ENCODE assay signal across 8 cellular contexts in the genomic region with DNA sequence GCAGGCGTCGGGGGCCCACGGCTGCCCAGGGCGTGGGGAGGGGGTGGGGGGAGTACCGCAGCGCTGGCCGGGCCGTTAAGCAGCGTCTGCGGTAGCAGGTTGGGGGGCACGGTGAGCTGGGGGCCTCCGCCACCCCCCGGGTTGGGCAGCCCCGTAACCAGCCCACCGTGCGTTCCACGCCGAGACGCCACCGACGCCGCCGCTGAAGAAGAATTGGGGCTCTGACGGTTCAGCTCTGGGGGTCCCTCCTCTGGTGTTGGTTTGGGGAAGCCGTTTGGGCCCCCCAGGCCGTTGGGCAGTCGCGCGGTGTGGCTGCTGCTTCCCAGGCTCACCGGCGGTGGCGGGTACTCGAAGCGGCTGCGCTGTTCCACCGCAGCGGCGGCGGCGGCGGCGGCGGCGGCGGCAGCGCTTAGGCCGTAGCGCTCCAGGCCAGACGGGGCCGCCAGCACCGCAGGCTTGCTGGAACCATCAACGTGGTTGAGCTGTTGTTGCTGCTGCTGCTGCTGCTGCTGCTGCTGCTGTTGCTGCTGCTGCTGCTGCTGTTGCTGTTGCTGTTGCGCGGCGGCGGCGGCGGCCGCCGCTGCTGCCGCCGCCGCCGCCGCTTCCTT. TPM values are rescaled to one million over a fixed set of nuclear protein-coding genes. Genes with fewer than 3 reads are reported as not detected.
DNase-seq lines count a peak whose midpoint lies in the region; ATAC-seq and TF ChIP-seq lines count a peak whose summit lies in the region.

No MANE protein-coding gene starts in this region.

- ATAC-seq in upper lobe of left lung (ENCODE audit: low FRiP score in 2 of 2) (peak in 1 of 2 donors; percentile 51), GM18517 (IDR thresholded peaks at IDR 0.05; ENCODE audit: unreplicated experiment) (no peak)

- peak overlapping the region; percentile 93 for H3K4me3 ChIP-seq in BE2C (ENCODE audit: low read depth, low read length)
- H3K4me3 ChIP-seq in Loucy (ENCODE audit: low read length, poor library complexity, severe bottlenecking): peak overlapping the region; percentile 86
- H3K4me3 ChIP-seq in endodermal cell (ENCODE audit: low read length): peak overlapping the region; percentile 87
- H3K4me3 ChIP-seq in mucosa of stomach (ENCODE audit: low read length): no peak overlapping the region
- peak overlapping the region; percentile 77 to 92 (median 82) for H3K4me3 ChIP-seq in upper lobe of left lung

- H3K9me2 ChIP-seq in Loucy (replicated peaks; ENCODE audit: low read depth, low read length): no peaks in the 10 kb centered on the region

- H3K36me3 ChIP-seq in BE2C: peaks cover 34% of the 10 kb centered on the region
- no peaks in the 10 kb centered on the region for H3K36me3 ChIP-seq in Loucy (ENCODE audit: insufficient read depth, low read length)
- no peaks in the 10 kb centered on the region for H3K36me3 ChIP-seq in endodermal cell (ENCODE audit: control insufficient read depth, insufficient read depth, low read length)
- peaks cover 5% of the 10 kb centered on the region for H3K36me3 ChIP-seq in mucosa of stomach (ENCODE audit: control insufficient read depth, insufficient read depth, low read length)
- peaks cover 0 to 21% (median 11%) of the 10 kb centered on the region in 4 donors for H3K36me3 ChIP-seq in upper lobe of left lung

- TF ChIP-seq CTCF in BE2C (IDR thresholded peaks at IDR 0.05; ENCODE audit: low read depth, low read length) (no peak), Loucy (conservative IDR thresholded peaks at IDR 0.05; ENCODE audit: low read length) (no peak), endodermal cell (conservative IDR thresholded peaks at IDR 0.05) (no peak), upper lobe of left lung (IDR thresholded peaks at IDR 0.05) (peak in 3 of 6 experiments; percentile 26 to 61 (median 56))

- peaks cover 33% of the 10 kb centered on the region for H4K20me1 ChIP-seq in Loucy (ENCODE audit: insufficient read depth, low read length, poor library complexity, severe bottlenecking)

- H3K9me3 ChIP-seq in BE2C (no peaks in the 10 kb centered on the region), Loucy (ENCODE audit: insufficient read depth, low read depth, low read length) (no peaks in the 10 kb centered on the region), endodermal cell (ENCODE audit: control insufficient read depth, low read length) (no peaks in the 10 kb centered on the region), mucosa of stomach (ENCODE audit: control insufficient read depth, low read length) (no peaks in the 10 kb centered on the region), upper lobe of left lung (no peaks in the 10 kb centered on the region)

- TF ChIP-seq POLR2A in upper lobe of left lung (IDR thresholded peaks at IDR 0.05): no peak

- peak overlapping the region; percentile 67 for H3K4me2 ChIP-seq in Loucy (ENCODE audit: low read depth, low read length, poor library complexity, severe bottlenecking)

- H2AFZ ChIP-seq in Loucy (ENCODE audit: low read length): no peak overlapping the region

- peaks cover 20% of the 10 kb centered on the region for H3F3A ChIP-seq in Loucy (ENCODE audit: low read depth)

- H3K4me1 ChIP-seq in BE2C: peaks cover 22% of the 10 kb centered on the region
- peaks cover 59% of the 10 kb centered on the region for H3K4me1 ChIP-seq in Loucy (ENCODE audit: insufficient read depth, low read length, poor library complexity, severe bottlenecking)
- H3K4me1 ChIP-seq in endodermal cell (ENCODE audit: control insufficient read depth, insufficient read depth, low read length): peaks cover 9% of the 10 kb centered on the region
- peaks cover 57% of the 10 kb centered on the region for H3K4me1 ChIP-seq in mucosa of stomach (ENCODE audit: control insufficient read depth, insufficient read depth, low read length)
- H3K4me1 ChIP-seq in upper lobe of left lung: peaks cover 65 to 80% (median 71%) of the 10 kb centered on the region in 4 donors

- no peaks in the 10 kb centered on the region for H3K27me3 ChIP-seq in BE2C
- H3K27me3 ChIP-seq in Loucy (ENCODE audit: insufficient read depth, low read length, poor library complexity, severe bottlenecking): no peaks in the 10 kb centered on the region
- H3K27me3 ChIP-seq in endodermal cell (ENCODE audit: control insufficient read depth, insufficient read depth, low read length, poor library complexity, severe bottlenecking): peaks cover 8% of the 10 kb centered on the region
- H3K27me3 ChIP-seq in mucosa of stomach (ENCODE audit: control insufficient read depth, insufficient read depth, low read length): no peaks in the 10 kb centered on the region
- H3K27me3 ChIP-seq in upper lobe of left lung: no peaks in the 10 kb centered on the region

- whole genome bisulfite sequencing in endodermal cell (ENCODE audit: insufficient coverage in 1 of 2, insufficient read length in 1 of 2), 2 experiments: 2 to 5% methylated on average over 16 to 65 of the region's 65 CpGs
- WGBS in upper lobe of left lung, 2 donors: 0 to 14% methylated on average over 17 to 18 of the region's 65 CpGs

- DNase-seq in BE2C: peak; percentile 68
- peak; percentile 50 for DNase-seq in GM19240 (ENCODE audit: insufficient read length, low spot score)
- DNase-seq in activated CD4-positive, alpha-beta T cell treated with anti-CD3 and anti-CD28 coated beads, Interleukin-2, amount 50 U/mL, for 48 hours: peak; percentile 41 to 47
- DNase-seq in endodermal cell: peak; percentile 74
- DNase-seq in upper lobe of left lung: peak in 1 of 2 donors; percentile 93

- peaks cover 39% of the 10 kb centered on the region for H3K4me1 Mint-ChIP-seq in endodermal cell

- H3K27ac ChIP-seq in endodermal cell (ENCODE audit: low read depth, low read length) (peak overlapping the region; percentile 92), upper lobe of left lung (peak overlapping the region; percentile 99 to 100 (median 100))

- H3K9ac ChIP-seq in Loucy (ENCODE audit: low read depth, low read length, poor library complexity, severe bottlenecking): peak overlapping the region; percentile 88
- no peak overlapping the region for H3K9ac ChIP-seq in endodermal cell (ENCODE audit: extremely low read depth, low read length, poor library complexity, severe bottlenecking)
- H3K9ac ChIP-seq in mucosa of stomach (ENCODE audit: low read length): peak overlapping the region; percentile 92

- no peak overlapping the region for H3K27ac Mint-ChIP-seq in endodermal cell

- H3K27me3 Mint-ChIP-seq in endodermal cell (ENCODE audit: insufficient read depth): peaks cover 2% of the 10 kb centered on the region

- no peaks in the 10 kb centered on the region for H3K9me3 Mint-ChIP-seq in endodermal cell

- H3K4me3 Mint-ChIP-seq in endodermal cell: peak overlapping the region; percentile 75

- TF ChIP-seq EP300 in upper lobe of left lung (IDR thresholded peaks at IDR 0.05): no peak

- peaks cover 46% of the 10 kb centered on the region for H3K79me2 ChIP-seq in Loucy (ENCODE audit: insufficient read depth, low read length)

- H3K36me3 Mint-ChIP-seq in endodermal cell (ENCODE audit: low read depth): peaks cover 7% of the 10 kb centered on the region

RNA-seq across cellular contexts. Expression of a gene that starts 1.5 kb away (rescaled TPM):
- polyA plus RNA-seq in BE2C (2012; ENCODE audit: insufficient read depth, insufficient read length, low read depth): 148 TPM
- total RNA-seq in endodermal cell (10 to 100 TPM; 34.2 to 44.3 TPM), upper lobe of left lung (100 to 1,000 TPM in 1 of 6 donors, 10 to 100 TPM in 5; 44.0 to 111 (median 49.6) TPM)
- 74.1 TPM for polyA plus RNA-seq in endodermal cell (2013, experiment 1 of 2)
- polyA plus RNA-seq in endodermal cell (2013, experiment 2 of 2): 75.5 TPM
